In genomic region chr6:111740506-111740905, GRCh38 we compare ENCODE assay signal across 20 cellular contexts.
A peak's percentile ranks its signal among the peaks of the same experiment; 100 is the strongest.
DNase-seq lines count a peak whose midpoint lies in the region; ATAC-seq, FAIRE-seq and TF ChIP-seq lines count a peak whose summit lies in the region.
"Had no signal": no experiment of that assay in that cellular context is flagged by ENCODE, and none has a peak within 500 bp of the region (broad histone marks: within the 10 kb centered on the region; RNA-seq: fewer than 3 reads in every experiment).

No MANE protein-coding gene starts in this region.

- H3K4me3 ChIP-seq in lower leg skin (ENCODE audit: low read depth, poor library complexity, severe bottlenecking): no peak overlapping the region
- H3K4me3 ChIP-seq: dorsolateral prefrontal cortex, K562, psoas muscle, uterus had no signal

- TF ChIP-seq POLR2A in lower leg skin (IDR thresholded peaks at IDR 0.05): no peak

- TF ChIP-seq CTCF in neural crest cell (conservative IDR thresholded peaks at IDR 0.05) (no peak), lower leg skin (IDR thresholded peaks at IDR 0.05) (no peak)

- ATAC-seq in activated CD8-positive, alpha-beta memory T cell treated with anti-CD3 and anti-CD28 coated beads, Interleukin-2, amount 10 ng/mL, durations not matched to agents 7 days and 5 days: no peak
- ATAC-seq: K562, psoas muscle had no signal

- DNase-seq in activated CD8-positive, alpha-beta memory T cell treated with anti-CD3 and anti-CD28 coated beads, Interleukin-2, amount 10 ng/mL, durations not matched to agents 7 days and 5 days: peak; percentile 16
- no peak for DNase-seq in activated CD8-positive, alpha-beta memory T cell treated with anti-CD3 and anti-CD28 coated beads, Interleukin-2, amount 50 U/mL, for 4 hours
- DNase-seq in GM18507 (ENCODE audit: extremely low spot score, insufficient read length, low read depth) (no peak), neural crest cell (ENCODE audit: low read depth, low spot score) (no peak), SKM-1 treated with dmso at 0.1 percent for 144 hours (lab: John Stamatoyannopoulos, UW; ENCODE audit: unreplicated experiment) (no peak), lower leg skin (ENCODE audit: low spot score in 2 of 2) (no peak), NCI-H2029 treated with DMSO at 0.1 percent for 48 hours (lab: John Stamatoyannopoulos, UW) (no peak)
- DNase-seq in activated naive CD8-positive, alpha-beta T cell treated with anti-CD3 and anti-CD28 coated beads for 36 hours: no peak
- DNase-seq: activated CD4-positive, alpha-beta T cell treated with anti-CD3 and anti-CD28 coated beads, Interleukin-2, amount 50 U/mL, for 4 hours; dorsolateral prefrontal cortex; foreskin melanocyte; MV-4-11; NCI-H1694 treated with DMSO at 0.1 percent for 48 hours; NCI-H345; psoas muscle; small intestine; stimulated activated CD4-positive, alpha-beta T cell treated with anti-CD3 and anti-CD28 coated beads, Interleukin-2, amount 100 ng/mL, for 48 hours; uterus had no signal

- no peaks in the 10 kb centered on the region for H3K27me3 Mint-ChIP-seq in activated CD8-positive, alpha-beta memory T cell treated with anti-CD3 and anti-CD28 coated beads, Interleukin-2, amount 10 ng/mL, durations not matched to agents 7 days and 5 days
- H3K27me3 Mint-ChIP-seq in activated naive CD8-positive, alpha-beta T cell treated with anti-CD3 and anti-CD28 coated beads for 36 hours: no peaks in the 10 kb centered on the region
- no peaks in the 10 kb centered on the region for H3K27me3 Mint-ChIP-seq in neural crest cell (ENCODE audit: low read depth)

- H3K27ac Mint-ChIP-seq in activated CD8-positive, alpha-beta memory T cell treated with anti-CD3 and anti-CD28 coated beads, Interleukin-2, amount 10 ng/mL, durations not matched to agents 7 days and 5 days: peak overlapping the region; percentile 17
- peak overlapping the region; percentile 7 for H3K27ac Mint-ChIP-seq in activated naive CD8-positive, alpha-beta T cell treated with anti-CD3 and anti-CD28 coated beads for 36 hours
- H3K27ac Mint-ChIP-seq in neural crest cell (ENCODE audit: unreplicated experiment): no peak overlapping the region

- H3K4me1 Mint-ChIP-seq in activated CD8-positive, alpha-beta memory T cell treated with anti-CD3 and anti-CD28 coated beads, Interleukin-2, amount 10 ng/mL, durations not matched to agents 7 days and 5 days: peaks cover 94% of the 10 kb centered on the region
- peaks cover 92% of the 10 kb centered on the region for H3K4me1 Mint-ChIP-seq in activated naive CD8-positive, alpha-beta T cell treated with anti-CD3 and anti-CD28 coated beads for 36 hours
- H3K4me1 Mint-ChIP-seq in neural crest cell: peaks cover 82% of the 10 kb centered on the region

- FAIRE-seq in GM18507 (lab: Jason Lieb, UNC): peak; percentile 85
- FAIRE-seq: K562, RCC 7860, small intestine had no signal

- peaks cover 76% of the 10 kb centered on the region for H3K36me3 Mint-ChIP-seq in activated CD8-positive, alpha-beta memory T cell treated with anti-CD3 and anti-CD28 coated beads, Interleukin-2, amount 10 ng/mL, durations not matched to agents 7 days and 5 days
- peaks cover 90% of the 10 kb centered on the region for H3K36me3 Mint-ChIP-seq in activated naive CD8-positive, alpha-beta T cell treated with anti-CD3 and anti-CD28 coated beads for 36 hours
- H3K36me3 Mint-ChIP-seq in neural crest cell (ENCODE audit: low read depth): peaks cover 18% of the 10 kb centered on the region

- WGBS in lower leg skin, 2 donors: 97 to 98% methylated on average over 1 of the region's 1 CpG

- no peak overlapping the region for H3K4me3 Mint-ChIP-seq in activated CD8-positive, alpha-beta memory T cell treated with anti-CD3 and anti-CD28 coated beads, Interleukin-2, amount 10 ng/mL, durations not matched to agents 7 days and 5 days
- H3K4me3 Mint-ChIP-seq in activated naive CD8-positive, alpha-beta T cell treated with anti-CD3 and anti-CD28 coated beads for 36 hours: no peak overlapping the region
- peak overlapping the region; percentile 56 for H3K4me3 Mint-ChIP-seq in neural crest cell

- intact Hi-C loops in lower leg skin (cut with DNase I; ENCODE audit: low total_unique reads): no loop called here

- H3K9me3 Mint-ChIP-seq in activated CD8-positive, alpha-beta memory T cell treated with anti-CD3 and anti-CD28 coated beads, Interleukin-2, amount 10 ng/mL, durations not matched to agents 7 days and 5 days (ENCODE audit: low read depth): no peaks in the 10 kb centered on the region
- H3K9me3 Mint-ChIP-seq in activated naive CD8-positive, alpha-beta T cell treated with anti-CD3 and anti-CD28 coated beads for 36 hours: no peaks in the 10 kb centered on the region
- no peaks in the 10 kb centered on the region for H3K9me3 Mint-ChIP-seq in neural crest cell

- CTCF ChIA-PET in activated CD8-positive, alpha-beta memory T cell treated with anti-CD3 and anti-CD28 coated beads, Interleukin-2, amount 10 ng/mL, durations not matched to agents 7 days and 5 days (lab: Charles Lee): interaction anchor here (0.7 to 1.6 kb wide), 4 partner anchors 9 to 19 kb away, joined by 3 to 4 read pairs (median 3); no protein-coding TSS in a partner anchor
